In genomic region chr16:51648521-51648920, GRCh38 we compare ENCODE assay signal across 21 cellular contexts.
"Had no signal": no experiment of that assay in that cellular context is flagged by ENCODE, and none has a peak within 500 bp of the region (broad histone marks: within the 10 kb centered on the region; RNA-seq: fewer than 3 reads in every experiment).

No MANE protein-coding gene starts in this region.

- ATAC-seq: gastrocnemius medialis; mucosa of descending colon; naive thymus-derived CD4-positive, alpha-beta T cell; stimulated activated memory B cell treated with anti-CD40 and anti-IgM and Interleukin-4, amounts not matched to agents 10 μg/mL and 1 μg/mL and 100 μg/mL, for 72 hours; T-helper 17 cell; WTC11 had no signal

- DNase-seq: activated CD4-positive, alpha-beta memory T cell treated with anti-CD3 and anti-CD28 coated beads, Interleukin-2, amount 10 ng/mL, durations not matched to agents 7 days and 5 days; activated CD4-positive, alpha-beta T cell treated with anti-CD3 and anti-CD28 coated beads for 4 hours; activated effector memory CD4-positive, alpha-beta T cell treated with Interleukin-2 at 50 U/mL for 16 hours; activated naive CD4-positive, alpha-beta T cell treated with anti-CD3 and anti-CD28 coated beads, Interleukin-2, amount 50 U/mL, for 16 hours; activated T-cell treated with anti-CD3 and anti-CD28 coated beads, Interleukin-2, amount 50 U/mL, for 24 hours; brain microvascular endothelial cell; cortex of kidney; effector CD8-positive, alpha-beta T cell; gastrocnemius medialis; kidney; left ventricle myocardium inferior; mucosa of descending colon; naive thymus-derived CD4-positive, alpha-beta T cell; retina; stimulated activated CD4-positive, alpha-beta T cell treated with anti-CD3 and anti-CD28 coated beads, Interleukin-2, amount 100 ng/mL, for 48 hours; T-helper 17 cell; thyroid gland had no signal

- H3K79me2 ChIP-seq: hepatocyte had no signal

- H2AFZ ChIP-seq: hepatocyte had no signal

- H3K36me3 ChIP-seq: brain microvascular endothelial cell, gastrocnemius medialis, left ventricle myocardium inferior, neutrophil, thyroid gland had no signal

- H3K9me3 ChIP-seq: gastrocnemius medialis, mucosa of descending colon, neutrophil, thyroid gland had no signal

- H3K4me1 ChIP-seq: gastrocnemius medialis, left ventricle myocardium inferior, thyroid gland had no signal

- H3K4me2 ChIP-seq: hepatocyte had no signal

- H3K27ac ChIP-seq: brain microvascular endothelial cell, gastrocnemius medialis, hepatocyte, left ventricle myocardium inferior, neutrophil, thyroid gland had no signal

- H3K4me3 ChIP-seq: gastrocnemius medialis, hepatocyte, left ventricle myocardium inferior, mucosa of descending colon, thyroid gland had no signal

- H3K27me3 ChIP-seq: brain microvascular endothelial cell, gastrocnemius medialis, hepatocyte, neutrophil, thyroid gland had no signal
